Comparison of ENCODE assay signal across 34 cellular contexts in genomic region chr6:90140683-90141082, GRCh38.
"Had no signal": no experiment of that assay in that cellular context is flagged by ENCODE, and none has a peak within 500 bp of the region (broad histone marks: within the 10 kb centered on the region; RNA-seq: fewer than 3 reads in every experiment).

No MANE protein-coding gene starts in this region.

- DNase-seq: activated B cell treated with CpG ODN at 0.5 μM for 24 hours; activated CD4-positive, alpha-beta memory T cell treated with anti-CD3 and anti-CD28 coated beads for 36 hours; activated CD4-positive, alpha-beta T cell treated with anti-CD3 and anti-CD28 coated beads for 4 hours; activated CD4-positive, alpha-beta T cell treated with anti-CD3 and anti-CD28 coated beads, Interleukin-2, amount 10 ng/mL, durations not matched to agents 24 days and 14 days; activated CD4-positive, alpha-beta T cell treated with anti-CD3 and anti-CD28 coated beads, Interleukin-2, amount 50 U/mL, for 1 hour; activated CD4-positive, alpha-beta T cell treated with anti-CD3 and anti-CD28 coated beads, Interleukin-2, amount 50 U/mL, for 4 hours; activated CD4-positive, CD25-positive, alpha-beta regulatory T cell treated with anti-CD3 and anti-CD28 coated beads, Interleukin-2, amount 50 U/mL, for 72 hours; activated CD8-positive, alpha-beta memory T cell treated with anti-CD3 and anti-CD28 coated beads, Interleukin-2, amount 50 U/mL, for 4 hours; activated CD8-positive, alpha-beta T cell treated with anti-CD3 and anti-CD28 coated beads for 36 hours; activated effector memory CD4-positive, alpha-beta T cell treated with Interleukin-2 at 50 U/mL for 16 hours; activated gamma-delta T cell; activated naive CD4-positive, alpha-beta T cell treated with anti-CD3 and anti-CD28 coated beads for 36 hours; activated naive CD4-positive, alpha-beta T cell treated with anti-CD3 and anti-CD28 coated beads, Interleukin-2, amount 50 U/mL, for 16 hours; activated naive CD8-positive, alpha-beta T cell treated with anti-CD3 and anti-CD28 coated beads, Interleukin-2, amount 10 ng/mL, durations not matched to agents 7 days and 5 days; activated naive CD8-positive, alpha-beta T cell treated with anti-CD3 and anti-CD28 coated beads, Interleukin-2, amount 50 U/mL, for 24 hours; activated T-cell treated with anti-CD3 and anti-CD28 coated beads, Interleukin-2, amount 50 U/mL, for 24 hours; activated T-cell treated with anti-CD3 and anti-CD28 coated beads, Interleukin-2, amount 50 U/mL, for 48 hours; amygdala; anterior cingulate cortex; caudate nucleus; T-helper 1 cell; T-helper 2 cell; T-helper 9 cell had no signal

- H3K4me3 Mint-ChIP-seq: activated B cell treated with CpG ODN at 0.5 μM for 24 hours; activated CD4-positive, alpha-beta memory T cell treated with anti-CD3 and anti-CD28 coated beads for 36 hours; activated CD4-positive, alpha-beta T cell treated with anti-CD3 and anti-CD28 coated beads, Interleukin-2, amount 10 ng/mL, durations not matched to agents 24 days and 14 days; activated CD8-positive, alpha-beta T cell treated with anti-CD3 and anti-CD28 coated beads for 36 hours; activated naive CD4-positive, alpha-beta T cell treated with anti-CD3 and anti-CD28 coated beads for 36 hours; activated naive CD8-positive, alpha-beta T cell; activated naive CD8-positive, alpha-beta T cell treated with anti-CD3 and anti-CD28 coated beads, Interleukin-2, amount 10 ng/mL, durations not matched to agents 7 days and 5 days; activated naive CD8-positive, alpha-beta T cell treated with anti-CD3 and anti-CD28 coated beads, Interleukin-2, amount 50 U/mL, for 24 hours; activated T-cell treated with anti-CD3 and anti-CD28 coated beads, Interleukin-2, amount 50 U/mL, for 24 hours; brain; central memory CD8-positive, alpha-beta T cell; T-helper 1 cell treated with Interleukin-12 subunit alpha and Interleukin-12 subunit beta and Interleukin-4 antibody, amounts not matched to agents 30 μg/mL and 1 μg/mL, for 36 hours; T-helper 2 cell treated with Interferon-gamma antibody and Interleukin-4, amounts not matched to agents 5 μg/mL and 100 μg/mL, for 36 hours had no signal

- H3K4me3 ChIP-seq: ascending aorta, cardiac muscle cell had no signal

- H3K27me3 Mint-ChIP-seq: activated B cell treated with CpG ODN at 0.5 μM for 24 hours; activated CD4-positive, alpha-beta memory T cell treated with anti-CD3 and anti-CD28 coated beads for 36 hours; activated CD4-positive, alpha-beta T cell treated with anti-CD3 and anti-CD28 coated beads, Interleukin-2, amount 10 ng/mL, durations not matched to agents 24 days and 14 days; activated CD8-positive, alpha-beta T cell treated with anti-CD3 and anti-CD28 coated beads for 36 hours; activated naive CD8-positive, alpha-beta T cell; activated naive CD8-positive, alpha-beta T cell treated with anti-CD3 and anti-CD28 coated beads, Interleukin-2, amount 10 ng/mL, durations not matched to agents 7 days and 5 days; activated naive CD8-positive, alpha-beta T cell treated with anti-CD3 and anti-CD28 coated beads, Interleukin-2, amount 50 U/mL, for 24 hours; activated T-cell treated with anti-CD3 and anti-CD28 coated beads, Interleukin-2, amount 50 U/mL, for 24 hours; brain had no signal

- H3K36me3 ChIP-seq: ascending aorta, cardiac muscle cell had no signal

- H3K27ac ChIP-seq: ascending aorta, cardiac muscle cell, VCaP had no signal

- H3K4me1 Mint-ChIP-seq: central memory CD8-positive, alpha-beta T cell had no signal

- H3K27ac Mint-ChIP-seq: activated B cell treated with CpG ODN at 0.5 μM for 24 hours; activated CD4-positive, alpha-beta memory T cell treated with anti-CD3 and anti-CD28 coated beads for 36 hours; activated CD4-positive, alpha-beta T cell treated with anti-CD3 and anti-CD28 coated beads, Interleukin-2, amount 10 ng/mL, durations not matched to agents 24 days and 14 days; activated CD8-positive, alpha-beta T cell treated with anti-CD3 and anti-CD28 coated beads for 36 hours; activated naive CD8-positive, alpha-beta T cell treated with anti-CD3 and anti-CD28 coated beads, Interleukin-2, amount 10 ng/mL, durations not matched to agents 7 days and 5 days; activated T-cell treated with anti-CD3 and anti-CD28 coated beads, Interleukin-2, amount 50 U/mL, for 24 hours; activated T-helper 2 cell treated with anti-CD3 and anti-CD28 coated beads, Interferon-gamma antibody, Interleukin-2, Interleukin-4, amounts not matched to agents 10 μg/mL and 5 μg/mL and 100 μg/mL, durations not matched to agents 14 hours and 24 hours and 36 hours; brain; T-helper 1 cell treated with Interleukin-12 subunit alpha and Interleukin-12 subunit beta and Interleukin-4 antibody, amounts not matched to agents 30 μg/mL and 1 μg/mL, for 36 hours; T-helper 2 cell treated with Interferon-gamma antibody and Interleukin-4, amounts not matched to agents 5 μg/mL and 100 μg/mL, for 36 hours had no signal

- H3K9me3 Mint-ChIP-seq: activated B cell treated with CpG ODN at 0.5 μM for 24 hours; activated CD4-positive, alpha-beta memory T cell treated with anti-CD3 and anti-CD28 coated beads for 36 hours; activated CD4-positive, alpha-beta T cell treated with anti-CD3 and anti-CD28 coated beads, Interleukin-2, amount 10 ng/mL, durations not matched to agents 24 days and 14 days; activated CD8-positive, alpha-beta T cell treated with anti-CD3 and anti-CD28 coated beads for 36 hours; activated naive CD4-positive, alpha-beta T cell treated with anti-CD3 and anti-CD28 coated beads for 36 hours; activated naive CD8-positive, alpha-beta T cell treated with anti-CD3 and anti-CD28 coated beads, Interleukin-2, amount 10 ng/mL, durations not matched to agents 7 days and 5 days; activated naive CD8-positive, alpha-beta T cell treated with anti-CD3 and anti-CD28 coated beads, Interleukin-2, amount 50 U/mL, for 24 hours; activated T-cell treated with anti-CD3 and anti-CD28 coated beads, Interleukin-2, amount 50 U/mL, for 24 hours; activated T-helper 2 cell treated with anti-CD3 and anti-CD28 coated beads, Interferon-gamma antibody, Interleukin-2, Interleukin-4, amounts not matched to agents 10 μg/mL and 5 μg/mL and 100 μg/mL, durations not matched to agents 14 hours and 24 hours and 36 hours; brain; central memory CD8-positive, alpha-beta T cell; T-helper 1 cell treated with Interleukin-12 subunit alpha and Interleukin-12 subunit beta and Interleukin-4 antibody, amounts not matched to agents 30 μg/mL and 1 μg/mL, for 36 hours; T-helper 2 cell treated with Interferon-gamma antibody and Interleukin-4, amounts not matched to agents 5 μg/mL and 100 μg/mL, for 36 hours had no signal

- ATAC-seq: activated CD8-positive, alpha-beta T cell treated with anti-CD3 and anti-CD28 coated beads for 36 hours; activated naive CD8-positive, alpha-beta T cell treated with anti-CD3 and anti-CD28 coated beads, Interleukin-2, amount 50 U/mL, for 24 hours had no signal

- FAIRE-seq: bronchial epithelial cell, TTC549 had no signal

- H3K9me3 ChIP-seq: ascending aorta had no signal

- H3K27me3 ChIP-seq: ascending aorta, cardiac muscle cell had no signal
